Comparison of ENCODE assay signal across 1 cellular context in genomic region chr6:52362443-52363221, GRCh38.
TF ChIP-seq lines count a peak whose summit lies in the region.

No MANE protein-coding gene starts in this region.

TF ChIP-seq in H1, 55 proteins besides CTCF, POLR2A, EP300 and RAD21:
- TF ChIP-seq GTF2F1 (IDR thresholded peaks at IDR 0.05; ENCODE audit: borderline replicate concordance, low read depth, low read length) (no peak), CTBP2 (IDR thresholded peaks at IDR 0.05; ENCODE audit: borderline replicate concordance, insufficient read depth, insufficient read length, low read length) (no peak), FOSL1 (IDR thresholded peaks at IDR 0.05; ENCODE audit: insufficient read depth, low read depth, low read length) (no peak), SAP30 (IDR thresholded peaks at IDR 0.05; ENCODE audit: insufficient read depth, insufficient replicate concordance, low read length) (peak; percentile 33), TAF7 (optimal IDR thresholded peaks at IDR 0.05; ENCODE audit: borderline replicate concordance, low read depth, low read length) (no peak), MAX (IDR thresholded peaks at IDR 0.05) (peak; percentile 48; the same call in 1 of the 2 replicates), JUND (IDR thresholded peaks at IDR 0.05; ENCODE audit: low read length) (no peak), ASH2L (IDR thresholded peaks at IDR 0.05; ENCODE audit: low read length) (peak; percentile 36), HDAC2 (IDR thresholded peaks at IDR 0.05; ENCODE audit: borderline replicate concordance in 1 of 2, low read depth in 2 of 2, low read length in 2 of 2) (0 out of 4 replicates have a peak, but pooled peaks of 1 of the 2 experiments have one; percentile 44), EZH2 (IDR thresholded peaks at IDR 0.05; ENCODE audit: low read depth, low read length, severe bottlenecking) (peak; percentile 40), KDM4A (IDR thresholded peaks at IDR 0.05; ENCODE audit: low read depth, low read length, severe bottlenecking) (peak; percentile 83), CHD7 (IDR thresholded peaks at IDR 0.05; ENCODE audit: insufficient replicate concordance, low read length) (no peak), NANOG (IDR thresholded peaks at IDR 0.05; ENCODE audit: insufficient read depth, low read depth, low read length, poor library complexity, severe bottlenecking) (no peak), CBX5 (IDR thresholded peaks at IDR 0.05; ENCODE audit: low read depth, low read length) (no peak), HDAC6 (IDR thresholded peaks at IDR 0.05; ENCODE audit: low read depth, low read length) (no peak), BCL11A (IDR thresholded peaks at IDR 0.05; ENCODE audit: low read depth in 2 of 2, low read length in 2 of 2) (no peak), PHF8 (conservative IDR thresholded peaks at IDR 0.05; ENCODE audit: low read depth, low read length) (no peak; the same call in none of the 2 replicates), SUZ12 (IDR thresholded peaks at IDR 0.05; ENCODE audit: low read length) (no peak; the same call in 1 of the 2 replicates), E2F6 (IDR thresholded peaks at IDR 0.05) (peak; percentile 55), MAFK (IDR thresholded peaks at IDR 0.05; ENCODE audit: low read depth, low read length) (no peak), USF2 (IDR thresholded peaks at IDR 0.05; ENCODE audit: low read length) (no peak), CREB1 (IDR thresholded peaks at IDR 0.05) (no peak), YY1 (IDR thresholded peaks at IDR 0.05; ENCODE audit: low read depth, low read length) (no peak), TAF1 (IDR thresholded peaks at IDR 0.05; ENCODE audit: low read depth, low read length) (peak; percentile 26; the same call in 1 of the 2 replicates), KDM5A (IDR thresholded peaks at IDR 0.05; ENCODE audit: low read length) (no peak)
